Comparison of ENCODE assay signal across 11 cellular contexts in genomic region chr14:61694039-61694438, GRCh38. TPM values are rescaled to one million over a fixed set of nuclear protein-coding genes. Genes with fewer than 3 reads are reported as not detected.
DNase-seq lines count a peak whose midpoint lies in the region; ATAC-seq and TF ChIP-seq lines count a peak whose summit lies in the region.
"Had no signal": no experiment of that assay in that cellular context is flagged by ENCODE, and none has a peak within 500 bp of the region (broad histone marks: within the 10 kb centered on the region; RNA-seq: fewer than 3 reads in every experiment).

No MANE protein-coding gene starts in this region.

- H3K27ac ChIP-seq in PC-9 (no peak overlapping the region), smooth muscle cell (ENCODE audit: low read depth) (peak overlapping the region; percentile 94), testis (no peak overlapping the region)

- H3K9me2 ChIP-seq in PC-9 (ENCODE audit: insufficient read depth), result no peaks in the 10 kb centered on the region

- peaks cover 31% of the 10 kb centered on the region for H4K20me1 ChIP-seq in PC-9 (ENCODE audit: insufficient read depth)
- peaks cover 33% of the 10 kb centered on the region for H4K20me1 ChIP-seq in smooth muscle cell (ENCODE audit: low read depth)

- no TSS peak for BruUV-seq in PC-9 (replicated peaks; lab: Mats Ljungman, UMichigan)

- H3K9ac ChIP-seq in endocrine pancreas (ENCODE audit: control insufficient read depth, insufficient read depth, low read length) (no peak overlapping the region), smooth muscle cell (ENCODE audit: low read depth) (no peak overlapping the region)

- peak overlapping the region; percentile 94 to 97 for H3K4me3 Mint-ChIP-seq in activated T-cell treated with anti-CD3 and anti-CD28 coated beads, Interleukin-2, amount 50 U/mL, for 72 hours

- DNase-seq in activated T-cell treated with anti-CD3 and anti-CD28 coated beads, Interleukin-2, amount 50 U/mL, for 72 hours, result no peak
- DNase-seq in activated T-cell treated with anti-CD3 and anti-CD28 coated beads, Interleukin-2, amount 50 U/mL, for 48 hours, result no peak
- DNase-seq in PC-9 (no peak), smooth muscle cell (lab: John Stamatoyannopoulos, UW; ENCODE audit: unreplicated experiment) (no peak), testis (no peak), COLO829 (ENCODE audit: low spot score) (no peak)
- DNase-seq: activated effector memory CD4-positive, alpha-beta T cell treated with Interleukin-2 at 50 U/mL for 16 hours; islet precursor cell; small intestine had no signal

- peaks cover 45% of the 10 kb centered on the region for H3K4me1 Mint-ChIP-seq in activated T-cell treated with anti-CD3 and anti-CD28 coated beads, Interleukin-2, amount 50 U/mL, for 72 hours (ENCODE audit: low read depth)

- no peak for TF ChIP-seq POLR2A in testis (IDR thresholded peaks at IDR 0.05)

- H3K9me3 ChIP-seq in PC-9 (ENCODE audit: insufficient read depth, low read depth) (no peaks in the 10 kb centered on the region), endocrine pancreas (ENCODE audit: control insufficient read depth, low read length) (no peaks in the 10 kb centered on the region), smooth muscle cell (replicated peaks; ENCODE audit: low read depth) (no peaks in the 10 kb centered on the region), testis (no peaks in the 10 kb centered on the region)

- no peak for TF ChIP-seq CTCF in PC-9 (conservative IDR thresholded peaks at IDR 0.05)
- TF ChIP-seq CTCF in smooth muscle cell (IDR thresholded peaks at IDR 0.05; ENCODE audit: borderline replicate concordance, insufficient read depth, poor library complexity, severe bottlenecking), result no peak
- TF ChIP-seq CTCF in testis (IDR thresholded peaks at IDR 0.05), result no peak

- H3K36me3 ChIP-seq in PC-9 (ENCODE audit: low read depth), result peaks cover 25% of the 10 kb centered on the region
- H3K36me3 ChIP-seq in endocrine pancreas (ENCODE audit: control insufficient read depth, insufficient read depth, low read length), result no peaks in the 10 kb centered on the region
- no peaks in the 10 kb centered on the region for H3K36me3 ChIP-seq in smooth muscle cell (ENCODE audit: low read depth)
- H3K36me3 ChIP-seq in testis (ENCODE audit: low read depth, missing control alignments), result no peaks in the 10 kb centered on the region

- H2AFZ ChIP-seq in PC-9 (no peak overlapping the region), smooth muscle cell (ENCODE audit: low read depth) (no peak overlapping the region)

- H3K4me2 ChIP-seq in PC-9, result peak overlapping the region; percentile 98
- H3K4me2 ChIP-seq in smooth muscle cell, result peak overlapping the region; percentile 93

- H3K9me3 Mint-ChIP-seq in activated T-cell treated with anti-CD3 and anti-CD28 coated beads, Interleukin-2, amount 50 U/mL, for 72 hours, result peaks cover 0 to 2% of the 10 kb centered on the region in 2 donors

- WGBS in smooth muscle cell (ENCODE audit: low lambda C conversion rate), result 94% methylated on average over 6 of the region's 6 CpGs
- WGBS in testis, 2 donors, result 65 to 77% methylated on average over 6 of the region's 6 CpGs

- H3K27me3 ChIP-seq in PC-9 (ENCODE audit: insufficient read depth, low read depth) (no peaks in the 10 kb centered on the region), endocrine pancreas (ENCODE audit: control insufficient read depth, insufficient read depth, low read length) (no peaks in the 10 kb centered on the region), smooth muscle cell (ENCODE audit: low read depth) (no peaks in the 10 kb centered on the region), testis (no peaks in the 10 kb centered on the region)

- POLR2A ChIA-PET in PC-9 (lab: Charles Lee; ENCODE audit: unreplicated experiment), result interaction anchor here (0.7 to 1.1 kb wide), 2 partner anchors 15 to 170 kb away, joined by 3 to 5 read pairs; no protein-coding TSS in a partner anchor

- H3K27me3 Mint-ChIP-seq in activated T-cell treated with anti-CD3 and anti-CD28 coated beads, Interleukin-2, amount 50 U/mL, for 72 hours (ENCODE audit: low read depth), result no peaks in the 10 kb centered on the region

- H3K4me1 ChIP-seq in PC-9 (replicated peaks; ENCODE audit: insufficient read depth), result peaks cover 17% of the 10 kb centered on the region
- H3K4me1 ChIP-seq in endocrine pancreas (ENCODE audit: control insufficient read depth, insufficient read depth, low read length), result peaks cover 10% of the 10 kb centered on the region
- peaks cover 18% of the 10 kb centered on the region for H3K4me1 ChIP-seq in smooth muscle cell (ENCODE audit: low read depth)
- peaks cover 6% of the 10 kb centered on the region for H3K4me1 ChIP-seq in testis

- CTCF ChIA-PET in PC-9 (lab: Charles Lee), result no interaction called here

- H3K4me3 ChIP-seq in PC-9, result peak overlapping the region; percentile 58; the same call in 1 of the 2 replicates
- peak overlapping the region; percentile 85 for H3K4me3 ChIP-seq in endocrine pancreas (ENCODE audit: control insufficient read depth, insufficient read depth, low read length)
- H3K4me3 ChIP-seq in smooth muscle cell, result no peak overlapping the region
- H3K4me3 ChIP-seq in testis, result no peak overlapping the region

- peaks cover 17 to 33% of the 10 kb centered on the region in 2 donors for H3K36me3 Mint-ChIP-seq in activated T-cell treated with anti-CD3 and anti-CD28 coated beads, Interleukin-2, amount 50 U/mL, for 72 hours (ENCODE audit: insufficient read depth in 2 of 2)

- H3K79me2 ChIP-seq in PC-9 (ENCODE audit: low read depth), result peaks cover 37% of the 10 kb centered on the region
- peaks cover 37% of the 10 kb centered on the region for H3K79me2 ChIP-seq in smooth muscle cell (ENCODE audit: low read depth)

- intact Hi-C loops in PC-9 (cut with micrococcal nuclease; ENCODE audit: unreplicated experiment), result no loop called here
- intact Hi-C loops in testis (cut with DNase I; ENCODE audit: low total_unique reads), result loop anchor here (10.0 kb wide), 1 partner anchor 229 kb away; no protein-coding TSS in a partner anchor

- no peak for ATAC-seq in activated T-cell treated with anti-CD3 and anti-CD28 coated beads, Interleukin-2, amount 50 U/mL, for 72 hours (replicated peaks in 1 of 2)
- no peak for ATAC-seq in HG03378 (IDR thresholded peaks at IDR 0.05; ENCODE audit: unreplicated experiment)

- peaks cover 9% of the 10 kb centered on the region for H3F3A ChIP-seq in PC-9 (ENCODE audit: insufficient read depth, low read depth)
- no peaks in the 10 kb centered on the region for H3F3A ChIP-seq in smooth muscle cell (ENCODE audit: low read depth)

- peak overlapping the region; percentile 81 for H3K27ac Mint-ChIP-seq in activated T-cell treated with anti-CD3 and anti-CD28 coated beads, Interleukin-2, amount 50 U/mL, for 72 hours

RNA-seq across cellular contexts. Expression of gene HIF1A, which starts 1.3 kb away (rescaled TPM):
- 100 to 1,000 TPM; 283 to 343 TPM for total RNA-seq in activated T-cell treated with anti-CD3 and anti-CD28 coated beads, Interleukin-2, amount 50 U/mL, for 72 hours
- total RNA-seq in PC-9 (2021) (146 and 154 TPM in 2 replicates), smooth muscle cell (333 and 376 TPM in 2 replicates), testis (100 to 1,000 TPM; 105 to 140 TPM)
- polyA plus RNA-seq in smooth muscle cell (140 and 152 TPM in 2 replicates), testis (ENCODE audit: insufficient read depth, low read depth, low replicate concordance) (63.1 TPM)

Comparison
In these comparisons a context has a peak if more than half of its experiments do, and no peak if none do; other contexts are left out.
1. H3K4me3 ChIP-seq: peak in PC-9 (single experiment) and endocrine pancreas (single experiment); none in smooth muscle cell (single experiment) and testis (0 of 2).